Comparison of ENCODE assay signal across 1 cellular context in the genomic region with DNA sequence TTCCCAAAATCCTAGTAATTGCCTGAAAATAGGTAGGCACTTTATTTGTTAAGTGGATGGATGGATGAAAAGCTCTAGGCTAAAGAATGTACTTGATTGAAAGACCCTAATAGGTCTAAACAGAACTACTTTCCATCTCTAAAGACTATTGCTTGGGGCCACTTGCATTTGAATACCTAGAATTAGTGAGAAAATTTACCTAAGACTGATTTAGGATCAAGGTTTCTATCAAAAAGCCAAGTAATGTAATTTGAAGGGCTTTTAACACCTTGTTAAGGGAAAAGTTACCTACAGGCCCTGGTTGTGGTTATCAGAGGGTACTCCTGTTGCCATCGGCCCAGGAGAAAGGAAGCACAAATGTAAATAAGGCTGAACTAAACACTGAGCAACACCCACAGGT.
TF ChIP-seq lines count a peak whose summit lies in the region.

No MANE protein-coding gene starts in this region.

TF ChIP-seq in GM23338, 12 proteins besides CTCF, POLR2A, EP300 and RAD21 (continued from another document):
- TF ChIP-seq, protein P1, sequence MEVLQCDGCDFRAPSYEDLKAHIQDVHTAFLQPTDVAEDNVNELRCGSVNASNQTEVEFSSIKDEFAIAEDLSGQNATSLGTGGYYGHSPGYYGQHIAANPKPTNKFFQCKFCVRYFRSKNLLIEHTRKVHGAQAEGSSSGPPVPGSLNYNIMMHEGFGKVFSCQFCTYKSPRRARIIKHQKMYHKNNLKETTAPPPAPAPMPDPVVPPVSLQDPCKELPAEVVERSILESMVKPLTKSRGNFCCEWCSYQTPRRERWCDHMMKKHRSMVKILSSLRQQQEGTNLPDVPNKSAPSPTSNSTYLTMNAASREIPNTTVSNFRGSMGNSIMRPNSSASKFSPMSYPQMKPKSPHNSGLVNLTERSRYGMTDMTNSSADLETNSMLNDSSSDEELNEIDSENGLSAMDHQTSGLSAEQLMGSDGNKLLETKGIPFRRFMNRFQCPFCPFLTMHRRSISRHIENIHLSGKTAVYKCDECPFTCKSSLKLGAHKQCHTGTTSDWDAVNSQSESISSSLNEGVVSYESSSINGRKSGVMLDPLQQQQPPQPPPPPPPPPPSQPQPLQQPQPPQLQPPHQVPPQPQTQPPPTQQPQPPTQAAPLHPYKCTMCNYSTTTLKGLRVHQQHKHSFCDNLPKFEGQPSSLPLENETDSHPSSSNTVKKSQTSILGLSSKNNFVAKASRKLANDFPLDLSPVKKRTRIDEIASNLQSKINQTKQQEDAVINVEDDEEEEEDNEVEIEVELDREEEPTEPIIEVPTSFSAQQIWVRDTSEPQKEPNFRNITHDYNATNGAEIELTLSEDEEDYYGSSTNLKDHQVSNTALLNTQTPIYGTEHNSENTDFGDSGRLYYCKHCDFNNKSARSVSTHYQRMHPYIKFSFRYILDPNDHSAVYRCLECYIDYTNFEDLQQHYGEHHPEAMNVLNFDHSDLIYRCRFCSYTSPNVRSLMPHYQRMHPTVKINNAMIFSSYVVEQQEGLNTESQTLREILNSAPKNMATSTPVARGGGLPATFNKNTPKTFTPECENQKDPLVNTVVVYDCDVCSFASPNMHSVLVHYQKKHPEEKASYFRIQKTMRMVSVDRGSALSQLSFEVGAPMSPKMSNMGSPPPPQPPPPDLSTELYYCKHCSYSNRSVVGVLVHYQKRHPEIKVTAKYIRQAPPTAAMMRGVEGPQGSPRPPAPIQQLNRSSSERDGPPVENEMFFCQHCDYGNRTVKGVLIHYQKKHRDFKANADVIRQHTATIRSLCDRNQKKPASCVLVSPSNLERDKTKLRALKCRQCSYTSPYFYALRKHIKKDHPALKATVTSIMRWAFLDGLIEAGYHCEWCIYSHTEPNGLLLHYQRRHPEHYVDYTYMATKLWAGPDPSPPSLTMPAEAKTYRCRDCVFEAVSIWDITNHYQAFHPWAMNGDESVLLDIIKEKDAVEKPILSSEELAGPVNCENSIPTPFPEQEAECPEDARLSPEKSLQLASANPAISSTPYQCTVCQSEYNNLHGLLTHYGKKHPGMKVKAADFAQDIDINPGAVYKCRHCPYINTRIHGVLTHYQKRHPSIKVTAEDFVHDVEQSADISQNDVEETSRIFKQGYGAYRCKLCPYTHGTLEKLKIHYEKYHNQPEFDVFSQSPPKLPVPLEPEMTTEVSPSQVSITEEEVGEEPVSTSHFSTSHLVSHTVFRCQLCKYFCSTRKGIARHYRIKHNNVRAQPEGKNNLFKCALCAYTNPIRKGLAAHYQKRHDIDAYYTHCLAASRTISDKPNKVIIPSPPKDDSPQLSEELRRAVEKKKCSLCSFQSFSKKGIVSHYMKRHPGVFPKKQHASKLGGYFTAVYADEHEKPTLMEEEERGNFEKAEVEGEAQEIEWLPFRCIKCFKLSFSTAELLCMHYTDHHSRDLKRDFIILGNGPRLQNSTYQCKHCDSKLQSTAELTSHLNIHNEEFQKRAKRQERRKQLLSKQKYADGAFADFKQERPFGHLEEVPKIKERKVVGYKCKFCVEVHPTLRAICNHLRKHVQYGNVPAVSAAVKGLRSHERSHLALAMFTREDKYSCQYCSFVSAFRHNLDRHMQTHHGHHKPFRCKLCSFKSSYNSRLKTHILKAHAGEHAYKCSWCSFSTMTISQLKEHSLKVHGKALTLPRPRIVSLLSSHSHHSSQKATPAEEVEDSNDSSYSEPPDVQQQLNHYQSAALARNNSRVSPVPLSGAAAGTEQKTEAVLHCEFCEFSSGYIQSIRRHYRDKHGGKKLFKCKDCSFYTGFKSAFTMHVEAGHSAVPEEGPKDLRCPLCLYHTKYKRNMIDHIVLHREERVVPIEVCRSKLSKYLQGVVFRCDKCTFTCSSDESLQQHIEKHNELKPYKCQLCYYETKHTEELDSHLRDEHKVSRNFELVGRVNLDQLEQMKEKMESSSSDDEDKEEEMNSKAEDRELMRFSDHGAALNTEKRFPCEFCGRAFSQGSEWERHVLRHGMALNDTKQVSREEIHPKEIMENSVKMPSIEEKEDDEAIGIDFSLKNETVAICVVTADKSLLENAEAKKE (CRISPR knock-in tag; IDR thresholded peaks at IDR 0.05): peak; percentile 46; the same call in 1 of the 2 replicates
- TF ChIP-seq, protein P2, sequence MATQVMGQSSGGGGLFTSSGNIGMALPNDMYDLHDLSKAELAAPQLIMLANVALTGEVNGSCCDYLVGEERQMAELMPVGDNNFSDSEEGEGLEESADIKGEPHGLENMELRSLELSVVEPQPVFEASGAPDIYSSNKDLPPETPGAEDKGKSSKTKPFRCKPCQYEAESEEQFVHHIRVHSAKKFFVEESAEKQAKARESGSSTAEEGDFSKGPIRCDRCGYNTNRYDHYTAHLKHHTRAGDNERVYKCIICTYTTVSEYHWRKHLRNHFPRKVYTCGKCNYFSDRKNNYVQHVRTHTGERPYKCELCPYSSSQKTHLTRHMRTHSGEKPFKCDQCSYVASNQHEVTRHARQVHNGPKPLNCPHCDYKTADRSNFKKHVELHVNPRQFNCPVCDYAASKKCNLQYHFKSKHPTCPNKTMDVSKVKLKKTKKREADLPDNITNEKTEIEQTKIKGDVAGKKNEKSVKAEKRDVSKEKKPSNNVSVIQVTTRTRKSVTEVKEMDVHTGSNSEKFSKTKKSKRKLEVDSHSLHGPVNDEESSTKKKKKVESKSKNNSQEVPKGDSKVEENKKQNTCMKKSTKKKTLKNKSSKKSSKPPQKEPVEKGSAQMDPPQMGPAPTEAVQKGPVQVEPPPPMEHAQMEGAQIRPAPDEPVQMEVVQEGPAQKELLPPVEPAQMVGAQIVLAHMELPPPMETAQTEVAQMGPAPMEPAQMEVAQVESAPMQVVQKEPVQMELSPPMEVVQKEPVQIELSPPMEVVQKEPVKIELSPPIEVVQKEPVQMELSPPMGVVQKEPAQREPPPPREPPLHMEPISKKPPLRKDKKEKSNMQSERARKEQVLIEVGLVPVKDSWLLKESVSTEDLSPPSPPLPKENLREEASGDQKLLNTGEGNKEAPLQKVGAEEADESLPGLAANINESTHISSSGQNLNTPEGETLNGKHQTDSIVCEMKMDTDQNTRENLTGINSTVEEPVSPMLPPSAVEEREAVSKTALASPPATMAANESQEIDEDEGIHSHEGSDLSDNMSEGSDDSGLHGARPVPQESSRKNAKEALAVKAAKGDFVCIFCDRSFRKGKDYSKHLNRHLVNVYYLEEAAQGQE (IDR thresholded peaks at IDR 0.05; ENCODE audit: unreplicated experiment): no peak
- TF ChIP-seq STAT1 (IDR thresholded peaks at IDR 0.05; ENCODE audit: unreplicated experiment): no peak
- peak; percentile 95 for TF ChIP-seq NANOG (IDR thresholded peaks at IDR 0.05; ENCODE audit: borderline replicate concordance)
- TF ChIP-seq POLR2AphosphoS5 (IDR thresholded peaks at IDR 0.05; ENCODE audit: low read depth): no peak
- TF ChIP-seq CREB1 (CRISPR knock-in tag; IDR thresholded peaks at IDR 0.05; ENCODE audit: low read depth): no peak
